13 cellular contexts compared by ENCODE assay signal in genomic region chr9:125995706-125996105, GRCh38.
DNase-seq lines count a peak whose midpoint lies in the region; ATAC-seq and TF ChIP-seq lines count a peak whose summit lies in the region.
"Had no signal": no experiment of that assay in that cellular context is flagged by ENCODE, and none has a peak within 500 bp of the region (broad histone marks: within the 10 kb centered on the region; RNA-seq: fewer than 3 reads in every experiment).

No MANE protein-coding gene starts in this region.

- H3K9me3 Mint-ChIP-seq in activated naive CD4-positive, alpha-beta T cell treated with anti-CD3 and anti-CD28 coated beads, Interleukin-2, amount 10 ng/mL, durations not matched to agents 7 days and 5 days = no peaks in the 10 kb centered on the region
- H3K9me3 Mint-ChIP-seq in CD14-positive monocyte = peaks cover 0 to 2% (median 0%) of the 10 kb centered on the region in 7 donors
- no peaks in the 10 kb centered on the region for H3K9me3 Mint-ChIP-seq in progenitor cell of endocrine pancreas (ENCODE audit: low read depth)
- no peaks in the 10 kb centered on the region for H3K9me3 Mint-ChIP-seq in stimulated activated memory B cell treated with anti-CD40 and anti-IgM and Interleukin-4, amounts not matched to agents 10 μg/mL and 1 μg/mL and 100 μg/mL, for 72 hours
- H3K9me3 Mint-ChIP-seq: CD8-positive, alpha-beta memory T cell had no signal

- no peak overlapping the region for H3K4me3 ChIP-seq in lower lobe of right lung
- H3K4me3 ChIP-seq: HAP-1 had no signal

- H3K27ac Mint-ChIP-seq in activated naive CD4-positive, alpha-beta T cell treated with anti-CD3 and anti-CD28 coated beads, Interleukin-2, amount 10 ng/mL, durations not matched to agents 7 days and 5 days = no peak overlapping the region
- H3K27ac Mint-ChIP-seq in CD14-positive monocyte (no peak overlapping the region), progenitor cell of endocrine pancreas (peak overlapping the region; percentile 66)
- no peak overlapping the region for H3K27ac Mint-ChIP-seq in stimulated activated memory B cell treated with anti-CD40 and anti-IgM and Interleukin-4, amounts not matched to agents 10 μg/mL and 1 μg/mL and 100 μg/mL, for 72 hours

- H3K27me3 Mint-ChIP-seq in activated naive CD4-positive, alpha-beta T cell treated with anti-CD3 and anti-CD28 coated beads, Interleukin-2, amount 10 ng/mL, durations not matched to agents 7 days and 5 days = peaks cover 3% of the 10 kb centered on the region
- H3K27me3 Mint-ChIP-seq in CD14-positive monocyte (ENCODE audit: low read depth in 3 of 3) = peaks cover 0 to 8% (median 4%) of the 10 kb centered on the region in 3 donors
- H3K27me3 Mint-ChIP-seq in progenitor cell of endocrine pancreas = peaks cover 14% of the 10 kb centered on the region
- peaks cover 19% of the 10 kb centered on the region for H3K27me3 Mint-ChIP-seq in stimulated activated memory B cell treated with anti-CD40 and anti-IgM and Interleukin-4, amounts not matched to agents 10 μg/mL and 1 μg/mL and 100 μg/mL, for 72 hours

- H3K9me3 ChIP-seq in lower lobe of right lung = no peaks in the 10 kb centered on the region
- H3K9me3 ChIP-seq: Caco-2, HAP-1 had no signal

- H3K4me1 ChIP-seq in lower lobe of right lung = no peaks in the 10 kb centered on the region
- H3K4me1 ChIP-seq: Caco-2, HAP-1 had no signal

- DNase-seq in activated naive CD4-positive, alpha-beta T cell treated with anti-CD3 and anti-CD28 coated beads, Interleukin-2, amount 10 ng/mL, durations not matched to agents 7 days and 5 days = peak; percentile 1
- DNase-seq in activated naive CD4-positive, alpha-beta T cell treated with Interleukin-2 at 50 U/mL for 16 hours = no peak
- DNase-seq in CD14-positive monocyte (ENCODE audit: low spot score) (peak; percentile 15), lower lobe of right lung (peak; percentile 16), progenitor cell of endocrine pancreas (ENCODE audit: low spot score, unreplicated experiment) (no peak), DMS79 treated with DMSO at 0.1 percent for 48 hours (lab: John Stamatoyannopoulos, UW) (no peak)
- DNase-seq: Caco-2; CD8-positive, alpha-beta memory T cell; DMS53 had no signal

- CTCF ChIA-PET in activated naive CD4-positive, alpha-beta T cell treated with anti-CD3 and anti-CD28 coated beads, Interleukin-2, amount 10 ng/mL, durations not matched to agents 7 days and 5 days (lab: Charles Lee) = interaction anchor here (0.6 kb wide), 1 partner anchor 495 kb away, joined by 3 read pairs; no protein-coding TSS in a partner anchor

- no peaks in the 10 kb centered on the region for H3K4me1 Mint-ChIP-seq in activated naive CD4-positive, alpha-beta T cell treated with anti-CD3 and anti-CD28 coated beads, Interleukin-2, amount 10 ng/mL, durations not matched to agents 7 days and 5 days
- H3K4me1 Mint-ChIP-seq in CD14-positive monocyte (peaks cover 4% of the 10 kb centered on the region), progenitor cell of endocrine pancreas (ENCODE audit: low read depth) (no peaks in the 10 kb centered on the region)
- no peaks in the 10 kb centered on the region for H3K4me1 Mint-ChIP-seq in stimulated activated memory B cell treated with anti-CD40 and anti-IgM and Interleukin-4, amounts not matched to agents 10 μg/mL and 1 μg/mL and 100 μg/mL, for 72 hours
- H3K4me1 Mint-ChIP-seq: CD8-positive, alpha-beta memory T cell had no signal

- H3K36me3 Mint-ChIP-seq in activated naive CD4-positive, alpha-beta T cell treated with anti-CD3 and anti-CD28 coated beads, Interleukin-2, amount 10 ng/mL, durations not matched to agents 7 days and 5 days = no peaks in the 10 kb centered on the region
- no peaks in the 10 kb centered on the region for H3K36me3 Mint-ChIP-seq in CD14-positive monocyte
- H3K36me3 Mint-ChIP-seq in progenitor cell of endocrine pancreas (ENCODE audit: insufficient read depth) = no peaks in the 10 kb centered on the region
- H3K36me3 Mint-ChIP-seq in stimulated activated memory B cell treated with anti-CD40 and anti-IgM and Interleukin-4, amounts not matched to agents 10 μg/mL and 1 μg/mL and 100 μg/mL, for 72 hours = no peaks in the 10 kb centered on the region
- H3K36me3 Mint-ChIP-seq: CD8-positive, alpha-beta memory T cell had no signal

- H3K27me3 ChIP-seq in lower lobe of right lung (ENCODE audit: low read depth) = no peaks in the 10 kb centered on the region

- H3K27ac ChIP-seq in lower lobe of right lung = no peak overlapping the region
- H3K27ac ChIP-seq: 22Rv1 had no signal

- intact Hi-C loops in CD14-positive monocyte (cut with micrococcal nuclease) (no loop called here), lower lobe of right lung (cut with DNase I) (no loop called here)

- TF ChIP-seq CTCF in CD14-positive monocyte (IDR thresholded peaks at IDR 0.05) (no peak), lower lobe of right lung (IDR thresholded peaks at IDR 0.05) (no peak), progenitor cell of endocrine pancreas (IDR thresholded peaks at IDR 0.05; ENCODE audit: unreplicated experiment) (no peak)

- H3K4me3 Mint-ChIP-seq in activated naive CD4-positive, alpha-beta T cell treated with anti-CD3 and anti-CD28 coated beads, Interleukin-2, amount 10 ng/mL, durations not matched to agents 7 days and 5 days = no peak overlapping the region
- H3K4me3 Mint-ChIP-seq in CD14-positive monocyte (no peak overlapping the region), progenitor cell of endocrine pancreas (ENCODE audit: low read depth) (no peak overlapping the region)
- no peak overlapping the region for H3K4me3 Mint-ChIP-seq in stimulated activated memory B cell treated with anti-CD40 and anti-IgM and Interleukin-4, amounts not matched to agents 10 μg/mL and 1 μg/mL and 100 μg/mL, for 72 hours
- H3K4me3 Mint-ChIP-seq: CD8-positive, alpha-beta memory T cell had no signal

- ATAC-seq in lower lobe of right lung = no peak
- no peak for ATAC-seq in stimulated activated memory B cell treated with anti-CD40 and anti-IgM and Interleukin-4, amounts not matched to agents 10 μg/mL and 1 μg/mL and 100 μg/mL, for 72 hours
- no peak for ATAC-seq in HG03378 (IDR thresholded peaks at IDR 0.05; ENCODE audit: unreplicated experiment)

- no peaks in the 10 kb centered on the region for H3K36me3 ChIP-seq in lower lobe of right lung
- H3K36me3 ChIP-seq: HAP-1 had no signal

Comparison
In these comparisons a context has a peak if more than half of its experiments do, and no peak if none do; other contexts are left out.
1. DNase-seq: peak in activated naive CD4-positive, alpha-beta T cell treated with anti-CD3 and anti-CD28 coated beads, Interleukin-2, amount 10 ng/mL, durations not matched to agents 7 days and 5 days (single experiment), CD14-positive monocyte (single experiment) and lower lobe of right lung (single experiment); none in activated naive CD4-positive, alpha-beta T cell treated with Interleukin-2 at 50 U/mL for 16 hours (single experiment), progenitor cell of endocrine pancreas (single experiment) and DMS79 treated with DMSO at 0.1 percent for 48 hours (single experiment).